Comparison of ENCODE assay signal across 7 cellular contexts in the genomic region with DNA sequence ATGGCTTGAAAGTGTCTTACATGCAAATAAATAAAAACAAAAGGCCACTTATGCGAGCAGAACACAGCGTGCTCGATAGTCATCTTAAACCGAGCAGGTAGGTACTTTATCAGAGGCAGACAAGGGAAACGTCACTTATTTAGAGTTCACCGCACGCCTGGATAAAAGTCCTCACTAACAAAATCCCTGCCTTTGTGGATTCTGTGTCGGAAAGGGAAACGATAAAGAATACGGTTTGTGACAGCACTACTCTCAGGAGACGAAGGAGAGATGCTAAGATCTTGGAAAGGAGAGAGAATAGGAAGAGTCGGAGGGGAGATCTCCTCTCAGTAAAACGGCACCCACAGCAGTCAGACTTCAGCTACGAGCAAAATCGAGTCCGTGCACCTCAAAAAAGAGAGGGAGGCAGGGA. TPM values are rescaled to one million over a fixed set of nuclear protein-coding genes. Genes with fewer than 3 reads are reported as not detected.
A peak's percentile ranks its signal among the peaks of the same experiment; 100 is the strongest.
DNase-seq lines count a peak whose midpoint lies in the region; ATAC-seq, FAIRE-seq and TF ChIP-seq lines count a peak whose summit lies in the region.

No MANE protein-coding gene starts in this region.

- no peak for TF ChIP-seq CTCF in GM12865 (IDR thresholded peaks at IDR 0.05; ENCODE audit: insufficient read depth, low read depth, low read length, missing control alignments)
- TF ChIP-seq CTCF in HepG2 (CRISPR knock-in tag; IDR thresholded peaks at IDR 0.05) = no peak

- CTCF ChIA-PET in HepG2 (lab: Yijun Ruan, JAX; ENCODE audit: low intra/inter-chr PET ratio, low total read pairs) = no interaction called here

- peak overlapping the region; percentile 72 for H3K4me3 ChIP-seq in GM12865 (ENCODE audit: low read depth, low read length)
- H3K4me3 ChIP-seq in GM23248 = peak overlapping the region; percentile 85
- peak overlapping the region; percentile 82 to 93 (median 89) for H3K4me3 ChIP-seq in HepG2 (replicated peaks in 1 of 3; ENCODE audit: insufficient read depth in 1 of 3, low read depth in 2 of 3, low read length in 3 of 3)

- no peak for TF ChIP-seq EP300 in HepG2 (IDR thresholded peaks at IDR 0.05; ENCODE audit: low read depth in 2 of 2, low read length in 2 of 2)
- no peak for TF ChIP-seq EP300 in HepG2 (CRISPR knock-in tag; IDR thresholded peaks at IDR 0.05; ENCODE audit: borderline replicate concordance)

- H3K4me1 ChIP-seq in GM23248 (ENCODE audit: insufficient read depth) (peaks cover 14% of the 10 kb centered on the region), HepG2 (ENCODE audit: insufficient read depth, low read length) (peaks cover 54% of the 10 kb centered on the region)

- H3K27me3 ChIP-seq in GM23248 (replicated peaks; ENCODE audit: insufficient read depth) (no peaks in the 10 kb centered on the region), HepG2 (ENCODE audit: control insufficient read depth in 1 of 2, insufficient read depth in 2 of 2, low read length in 2 of 2) (no peaks in the 10 kb centered on the region; a peak in 1 of 5 replicates)

- ATAC-seq in HepG2 = peak; percentile 5

- in situ Hi-C loops in GM23248 (cut with MboI) (no loop called here), HepG2 (cut with HindIII; ENCODE audit: extremely low pct_ligation_motif_present, low pct_unique_long_range_greater_than_20kb) (no loop called here)

- 1% methylated on average over 16 of the region's 16 CpGs for WGBS in GM23248 (ENCODE audit: low coverage in 1 of 2, low lambda C conversion rate in 2 of 2, missing lambda C conversion rate in 2 of 2), 2 experiments
- WGBS in HepG2 (ENCODE audit: low lambda C conversion rate) = under 1% methylated on average over 16 of the region's 16 CpGs

- no peak for TF ChIP-seq RAD21 in HepG2 (CRISPR knock-in tag; IDR thresholded peaks at IDR 0.05)

- POLR2A ChIA-PET in HepG2 (lab: Yijun Ruan, JAX) = interaction anchor here (1.3 to 3.1 kb wide), 5 partner anchors 10 to 141 kb away, joined by 3 to 15 read pairs (median 8); partner anchors contain the start of genes CAB39L, PHF11 and SETDB2

- peak overlapping the region; percentile 84 for H3K9ac ChIP-seq in GM23248
- peak overlapping the region; percentile 78 for H3K9ac ChIP-seq in HepG2 (ENCODE audit: insufficient read depth, low read depth, low read length)

- intact Hi-C loops in HepG2 (cut with micrococcal nuclease; ENCODE audit: unreplicated experiment) = loop anchor here (1.0 to 2.0 kb wide), 2 partner anchors 24 to 36 kb away; no protein-coding TSS in a partner anchor

- no peak for FAIRE-seq in HepG2 (lab: Jason Lieb, UNC)

- H3K4me2 ChIP-seq in GM23248 (ENCODE audit: unreplicated experiment) (peak overlapping the region; percentile 99), HepG2 (ENCODE audit: low read depth, low read length) (peak overlapping the region; percentile 100)

- BruUV-seq in HepG2 (replicated peaks; lab: Mats Ljungman, UMichigan) = no TSS peak

- TF ChIP-seq POLR2A in HepG2 (IDR thresholded peaks at IDR 0.05; ENCODE audit: insufficient read depth in 1 of 2, low read depth in 2 of 2, low read length in 2 of 2) = no peak

- H4K20me1 ChIP-seq in GM23248 (ENCODE audit: insufficient read depth) (no peaks in the 10 kb centered on the region), HepG2 (ENCODE audit: insufficient read depth, low read length) (no peaks in the 10 kb centered on the region)

- H3K36me3 ChIP-seq in GM23248 (ENCODE audit: low read depth) = 0 out of 2 replicates have a peak, but pooled peaks cover 4% of the 10 kb centered on the region
- H3K36me3 ChIP-seq in HepG2 (replicated peaks in 1 of 2; ENCODE audit: control insufficient read depth in 1 of 2, insufficient read depth in 2 of 2, low read length in 2 of 2) = peaks cover 0 to 18% of the 10 kb centered on the region in 2 experiments; a peak in 3 of 5 replicates

- no peaks in the 10 kb centered on the region for H3K9me2 ChIP-seq in GM23248 (ENCODE audit: insufficient read depth)

- no peak overlapping the region; the same call in 1 of the 2 replicates for H3K27ac ChIP-seq in GM23248
- peak overlapping the region; percentile 92 for H3K27ac ChIP-seq in caudate nucleus (ENCODE audit: low read depth, low read length)
- peak overlapping the region; percentile 69 for H3K27ac ChIP-seq in HepG2 (ENCODE audit: extremely low read length, insufficient read depth, low read length)
- peak overlapping the region; percentile 62 for H3K27ac ChIP-seq in temporal lobe (ENCODE audit: low read depth, low read length)

- peak overlapping the region; percentile 99 for H2AFZ ChIP-seq in GM23248
- H2AFZ ChIP-seq in HepG2 (ENCODE audit: low read length) = peak overlapping the region; percentile 90

- H3K9me3 ChIP-seq in GM23248 (ENCODE audit: low read depth) = no peaks in the 10 kb centered on the region
- no peaks in the 10 kb centered on the region for H3K9me3 ChIP-seq in HepG2 (ENCODE audit: low read length)

- DNase-seq in GM12865 (ENCODE audit: low read depth) = peak; percentile 43
- DNase-seq in GM23248 = peak; percentile 28
- peak; percentile 51 for DNase-seq in NAMALWA (ENCODE audit: low spot score)
- DNase-seq in caudate nucleus (lab: John Stamatoyannopoulos, UW) = peak in 15 of 61 donors; percentile 12 to 72 (median 51)
- DNase-seq in HepG2 (ENCODE audit: low spot score) = no peak
- DNase-seq in NCI-H2227 treated with DMSO at 0.1 percent for 48 hours (lab: John Stamatoyannopoulos, UW) = no peak

- H3K79me2 ChIP-seq in GM23248 (ENCODE audit: insufficient read depth) = peaks cover 14% of the 10 kb centered on the region
- H3K79me2 ChIP-seq in HepG2 (ENCODE audit: insufficient read depth, low read length) = peaks cover 17% of the 10 kb centered on the region

- H3F3A ChIP-seq in GM23248 (ENCODE audit: insufficient read depth) = peaks cover 14% of the 10 kb centered on the region

TF ChIP-seq in HepG2, 621 proteins besides CTCF, POLR2A, EP300 and RAD21 (continues in another document):
- TF ChIP-seq ZNF263 (CRISPR knock-in tag; IDR thresholded peaks at IDR 0.05) (no peak), CBX5 (CRISPR knock-in tag; IDR thresholded peaks at IDR 0.05; ENCODE audit: borderline replicate concordance) (no peak), ZNF816 (CRISPR knock-in tag; IDR thresholded peaks at IDR 0.05; ENCODE audit: borderline replicate concordance) (peak; percentile 10; the same call in 1 of the 2 replicates), GTF3A (CRISPR knock-in tag; conservative IDR thresholded peaks at IDR 0.05) (no peak)

RNA-seq across cellular contexts. Expression of gene RCBTB1, which starts 0.6 kb away (rescaled TPM):
- 9.5 and 14.5 TPM in 2 replicates for total RNA-seq in GM23248 (2014; rRNA removed; shearing (Covaris generic))
- polyA plus RNA-seq in GM23248 (2016; fragmentation: Nextera tagmentation; extraction: Ambion mirVana) (9.4 and 9.9 TPM in 2 replicates), HepG2 (2011; rRNA removed) (11.0 and 13.4 TPM in 2 replicates)
- total RNA-seq in HepG2 (2016; rRNA removed; fragmentation: Illumina TruSeq; extraction: Trizol) (21.6 and 28.3 TPM in 2 replicates), temporal lobe (11.3 TPM)
- total RNA-seq in HepG2 (2016; cell fraction: cytosol; rRNA removed; fragmentation: Illumina TruSeq; extraction: Trizol; ENCODE audit: low read depth) = 3.2 and 3.7 TPM in 2 replicates
- 21.1 and 26.2 TPM in 2 replicates for total RNA-seq in HepG2 (2016; cell fraction: insoluble cytoplasmic fraction; rRNA removed; fragmentation: Illumina TruSeq; extraction: Trizol)
- 12.9 and 13.0 TPM in 2 replicates for total RNA-seq in HepG2 (2016; cell fraction: membrane; rRNA removed; fragmentation: Illumina TruSeq; extraction: Trizol)
- total RNA-seq in HepG2 (2016; cell fraction: nucleus; rRNA removed; fragmentation: Illumina TruSeq; extraction: Trizol) = 21.1 and 23.4 TPM in 2 replicates
- polyA plus RNA-seq in HepG2 (2011; cell fraction: cytosol; rRNA removed) = 6.5 and 8.7 TPM in 2 replicates
- polyA plus RNA-seq in HepG2 (2011; cell fraction: nucleus; rRNA removed) = 11.5 and 13.2 TPM in 2 replicates
- 12.5 and 13.4 TPM in 2 replicates for polyA plus RNA-seq in HepG2 (2012)
- 1.7 and 1.8 TPM in 2 replicates for polyA plus RNA-seq in HepG2 (2016; cell fraction: cytosol; fragmentation: Illumina TruSeq; extraction: Trizol; ENCODE audit: low read depth)
- 24.7 and 26.7 TPM in 2 replicates for polyA plus RNA-seq in HepG2 (2016; cell fraction: insoluble cytoplasmic fraction; fragmentation: Illumina TruSeq; extraction: Trizol; ENCODE audit: low read depth)
- 7.0 and 7.6 TPM in 2 replicates for polyA plus RNA-seq in HepG2 (2016; cell fraction: membrane; fragmentation: Illumina TruSeq; extraction: Trizol; ENCODE audit: low read depth)
- 36.4 and 40.4 TPM in 2 replicates for polyA plus RNA-seq in HepG2 (2016; cell fraction: nucleus; fragmentation: Illumina TruSeq; extraction: Trizol; ENCODE audit: insufficient read depth, low read depth)
- polyA minus RNA-seq in HepG2 (2011; rRNA and poly(A)+ RNA removed; ENCODE audit: low replicate concordance) = 5.9 and 18.2 TPM in 2 replicates
- 8.4 and 9.7 TPM in 2 replicates for polyA minus RNA-seq in HepG2 (2011; cell fraction: cytosol; rRNA and poly(A)+ RNA removed)
- 17.5 and 20.1 TPM in 2 replicates for polyA minus RNA-seq in HepG2 (2011; cell fraction: nucleus; rRNA and poly(A)+ RNA removed)

RNA-seq across cellular contexts. Expression of gene ARL11, which starts 43.5 kb away (rescaled TPM):
- not detected in 2 replicates for total RNA-seq in GM23248 (2014; rRNA removed; shearing (Covaris generic))
- polyA plus RNA-seq in GM23248 (2016; fragmentation: Nextera tagmentation; extraction: Ambion mirVana) (not detected in 2 replicates), HepG2 (2011; rRNA removed) (0.17 and 0.22 TPM in 2 replicates)
- total RNA-seq in HepG2 (2016; rRNA removed; fragmentation: Illumina TruSeq; extraction: Trizol) (0.04 TPM in 1 of 2 replicates, not detected in the other), temporal lobe (0.25 TPM)
- not detected in 2 replicates for total RNA-seq in HepG2 (2016; cell fraction: cytosol; rRNA removed; fragmentation: Illumina TruSeq; extraction: Trizol; ENCODE audit: low read depth)
- total RNA-seq in HepG2 (2016; cell fraction: insoluble cytoplasmic fraction; rRNA removed; fragmentation: Illumina TruSeq; extraction: Trizol) = 0.06 and 0.07 TPM in 2 replicates
- 0.15 TPM in 1 of 2 replicates, not detected in the other for total RNA-seq in HepG2 (2016; cell fraction: membrane; rRNA removed; fragmentation: Illumina TruSeq; extraction: Trizol)
- total RNA-seq in HepG2 (2016; cell fraction: nucleus; rRNA removed; fragmentation: Illumina TruSeq; extraction: Trizol) = 0.12 TPM in 1 of 2 replicates, not detected in the other
- polyA plus RNA-seq in HepG2 (2011; cell fraction: cytosol; rRNA removed) = 0.11 and 0.18 TPM in 2 replicates
- 0.05 and 0.09 TPM in 2 replicates for polyA plus RNA-seq in HepG2 (2011; cell fraction: nucleus; rRNA removed)
- 0.15 TPM in 2 replicates for polyA plus RNA-seq in HepG2 (2012)
- 0.03 TPM in 1 of 2 replicates, not detected in the other for polyA plus RNA-seq in HepG2 (2016; cell fraction: cytosol; fragmentation: Illumina TruSeq; extraction: Trizol; ENCODE audit: low read depth)
- 0.05 and 0.11 TPM in 2 replicates for polyA plus RNA-seq in HepG2 (2016; cell fraction: insoluble cytoplasmic fraction; fragmentation: Illumina TruSeq; extraction: Trizol; ENCODE audit: low read depth)
- polyA plus RNA-seq in HepG2 (2016; cell fraction: membrane; fragmentation: Illumina TruSeq; extraction: Trizol; ENCODE audit: low read depth) = 0.06 TPM in 1 of 2 replicates, not detected in the other
- 0.15 TPM in 1 of 2 replicates, not detected in the other for polyA plus RNA-seq in HepG2 (2016; cell fraction: nucleus; fragmentation: Illumina TruSeq; extraction: Trizol; ENCODE audit: insufficient read depth, low read depth)
- 0.18 TPM in 1 of 2 replicates, not detected in the other for polyA minus RNA-seq in HepG2 (2011; rRNA and poly(A)+ RNA removed; ENCODE audit: low replicate concordance)
- not detected in 2 replicates for polyA minus RNA-seq in HepG2 (2011; cell fraction: cytosol; rRNA and poly(A)+ RNA removed)
- polyA minus RNA-seq in HepG2 (2011; cell fraction: nucleus; rRNA and poly(A)+ RNA removed) = 0.25 and 0.26 TPM in 2 replicates

Comparison
In these comparisons a context has a peak if more than half of its experiments do, and no peak if none do; other contexts are left out.
1. DNase-seq: peak in GM12865 (single experiment), GM23248 (single experiment) and NAMALWA (single experiment); none in HepG2 (single experiment) and NCI-H2227 treated with DMSO at 0.1 percent for 48 hours (single experiment).
2. Peak in every context shown above with its lines, with median percentiles within 50 percentile points of each other: H3K4me3 ChIP-seq.